ENCODE assay signal across 8 cellular contexts in genomic region chr3:100044369-100044768, GRCh38.
A peak's percentile ranks its signal among the peaks of the same experiment; 100 is the strongest.
DNase-seq lines count a peak whose midpoint lies in the region; ATAC-seq and TF ChIP-seq lines count a peak whose summit lies in the region.

No MANE protein-coding gene starts in this region.

- ATAC-seq in GM21526 (IDR thresholded peaks at IDR 0.05; ENCODE audit: low FRiP score, unreplicated experiment) = peak; percentile 86
- peak; percentile 75 for ATAC-seq in HG03575 (IDR thresholded peaks at IDR 0.05; ENCODE audit: extremely low read depth, insufficient number of reproducible peaks, low FRiP score, unreplicated experiment)

- TF ChIP-seq CTCF in GM10248 (IDR thresholded peaks at IDR 0.05; ENCODE audit: control extremely low read depth, extremely low read depth, low read depth, missing control alignments) = no peak

- CTCF ChIA-PET in GM10248 (lab: Yijun Ruan, JAX) = interaction anchor here (0.9 to 6.3 kb wide), 9 partner anchors 14 to 213 kb away, joined by 3 to 22 read pairs (median 4); no protein-coding TSS in a partner anchor

- POLR2A ChIA-PET in GM10248 (lab: Yijun Ruan, JAX) = no interaction called here

- DNase-seq in GM10248 (ENCODE audit: extremely low spot score) (peak; percentile 58), globus pallidus (ENCODE audit: low spot score) (peak; percentile 60), NCI-H748 treated with DMSO at 0.1 percent for 48 hours (lab: John Stamatoyannopoulos, UW) (no peak), NCI-H524 treated with DMSO at 0.1 percent for 48 hours (lab: John Stamatoyannopoulos, UW) (no peak), kidney tubule cell (ENCODE audit: low spot score) (no peak), occipital lobe (lab: John Stamatoyannopoulos, UW) (no peak)

Comparison
In these comparisons a context has a peak if more than half of its experiments do, and no peak if none do; other contexts are left out.
1. DNase-seq: peak in GM10248 (single experiment) and globus pallidus (single experiment); none in NCI-H748 treated with DMSO at 0.1 percent for 48 hours (single experiment), NCI-H524 treated with DMSO at 0.1 percent for 48 hours (single experiment), kidney tubule cell (single experiment) and occipital lobe (single experiment).